ENCODE assay signal across 16 cellular contexts in the genomic region with DNA sequence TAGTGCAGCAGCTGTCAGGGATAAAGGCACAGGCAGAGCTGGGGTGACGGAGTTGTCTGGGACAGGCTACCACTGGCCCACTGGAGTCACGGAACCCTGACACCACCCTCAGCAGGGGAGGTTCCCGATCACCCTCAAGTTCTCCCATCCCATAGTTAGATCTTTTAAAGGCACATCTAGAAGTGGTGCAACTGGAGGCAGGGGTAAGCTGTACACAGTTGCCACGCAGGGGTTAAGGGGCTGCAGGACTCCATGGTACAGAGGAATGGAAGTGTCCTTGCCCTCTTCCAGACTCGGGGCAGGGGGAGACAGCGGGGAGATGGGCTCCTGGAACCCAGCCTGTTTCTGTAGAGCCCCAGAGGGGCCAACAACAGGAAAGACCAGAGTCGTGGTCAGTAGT. TPM values are rescaled to one million over a fixed set of nuclear protein-coding genes. Genes with fewer than 3 reads are reported as not detected.
DNase-seq lines count a peak whose midpoint lies in the region; ATAC-seq and TF ChIP-seq lines count a peak whose summit lies in the region.
"Had no signal": no experiment of that assay in that cellular context is flagged by ENCODE, and none has a peak within 500 bp of the region (broad histone marks: within the 10 kb centered on the region; RNA-seq: fewer than 3 reads in every experiment).

No MANE protein-coding gene starts in this region.

- peaks cover 48% of the 10 kb centered on the region for H3K36me3 ChIP-seq in CD8-positive, alpha-beta memory T cell (ENCODE audit: insufficient read depth, low read length)

- no peak overlapping the region for H3K27ac ChIP-seq in CD8-positive, alpha-beta memory T cell (ENCODE audit: low read depth, low read length)
- H3K27ac ChIP-seq: body of pancreas, esophagus squamous epithelium, psoas muscle, WERI-Rb-1 had no signal

- DNase-seq in CD8-positive, alpha-beta memory T cell = no peak
- DNase-seq in WTC11 (ENCODE audit: low spot score) (no peak), mesothelial cell of epicardium (ENCODE audit: low spot score in 2 of 2, unreplicated experiment in 2 of 2) (no peak), NCI-H1436 (lab: John Stamatoyannopoulos, UW) (no peak)
- DNase-seq in stimulated activated naive B cell treated with anti-CD40 and anti-IgM and Interleukin-4, amounts not matched to agents 10 μg/mL and 1 μg/mL and 100 μg/mL, for 72 hours = no peak
- DNase-seq in activated CD8-positive, alpha-beta memory T cell treated with anti-CD3 and anti-CD28 coated beads, Interleukin-2, amount 10 ng/mL, durations not matched to agents 7 days and 5 days = no peak
- no peak for DNase-seq in stimulated activated CD4-positive, alpha-beta T cell treated with anti-CD3 and anti-CD28 coated beads, Interleukin-15, amount 100 ng/mL, for 24 hours
- DNase-seq: activated gamma-delta T cell treated with Interleukin-2 at 50 U/mL for 16 hours; body of pancreas; effector memory CD4-positive, alpha-beta T cell; esophagus squamous epithelium; GOT3; NCI-H1417; psoas muscle; WERI-Rb-1 had no signal

- peaks cover 0 to 6% (median 0%) of the 10 kb centered on the region in 3 donors for H3K4me1 Mint-ChIP-seq in CD8-positive, alpha-beta memory T cell
- peaks cover 16% of the 10 kb centered on the region for H3K4me1 Mint-ChIP-seq in WTC11
- H3K4me1 Mint-ChIP-seq in mesothelial cell of epicardium = peaks cover 3% of the 10 kb centered on the region
- H3K4me1 Mint-ChIP-seq in stimulated activated naive B cell treated with anti-CD40 and anti-IgM and Interleukin-4, amounts not matched to agents 10 μg/mL and 1 μg/mL and 100 μg/mL, for 72 hours = peaks cover 0 to 4% of the 10 kb centered on the region in 2 donors
- no peaks in the 10 kb centered on the region for H3K4me1 Mint-ChIP-seq in activated CD8-positive, alpha-beta memory T cell treated with anti-CD3 and anti-CD28 coated beads, Interleukin-2, amount 10 ng/mL, durations not matched to agents 7 days and 5 days

- CTCF ChIA-PET in CD8-positive, alpha-beta memory T cell (lab: Charles Lee) = no interaction called here
- CTCF ChIA-PET in WTC11 (lab: Charles Lee) = no interaction called here
- CTCF ChIA-PET in activated CD8-positive, alpha-beta memory T cell treated with anti-CD3 and anti-CD28 coated beads, Interleukin-2, amount 10 ng/mL, durations not matched to agents 7 days and 5 days (lab: Charles Lee) = no interaction called here

- H3K27me3 ChIP-seq in CD8-positive, alpha-beta memory T cell (ENCODE audit: insufficient read depth, low read length, poor library complexity, severe bottlenecking) = no peaks in the 10 kb centered on the region
- H3K27me3 ChIP-seq: body of pancreas, esophagus squamous epithelium had no signal

- H3K27ac Mint-ChIP-seq in CD8-positive, alpha-beta memory T cell = peak overlapping the region in 6 of 8 donors; percentile 7 to 90 (median 55)
- peak overlapping the region; percentile 56; the same call in 1 of the 2 replicates for H3K27ac Mint-ChIP-seq in WTC11
- H3K27ac Mint-ChIP-seq in mesothelial cell of epicardium = peak overlapping the region; percentile 75
- peak overlapping the region; percentile 44 for H3K27ac Mint-ChIP-seq in stimulated activated naive B cell treated with anti-CD40 and anti-IgM and Interleukin-4, amounts not matched to agents 10 μg/mL and 1 μg/mL and 100 μg/mL, for 72 hours
- H3K27ac Mint-ChIP-seq in activated CD8-positive, alpha-beta memory T cell treated with anti-CD3 and anti-CD28 coated beads, Interleukin-2, amount 10 ng/mL, durations not matched to agents 7 days and 5 days = no peak overlapping the region

- no peak overlapping the region for H3K4me3 Mint-ChIP-seq in CD8-positive, alpha-beta memory T cell
- H3K4me3 Mint-ChIP-seq in WTC11 = no peak overlapping the region
- no peak overlapping the region for H3K4me3 Mint-ChIP-seq in mesothelial cell of epicardium
- H3K4me3 Mint-ChIP-seq in stimulated activated naive B cell treated with anti-CD40 and anti-IgM and Interleukin-4, amounts not matched to agents 10 μg/mL and 1 μg/mL and 100 μg/mL, for 72 hours = no peak overlapping the region
- no peak overlapping the region for H3K4me3 Mint-ChIP-seq in activated CD8-positive, alpha-beta memory T cell treated with anti-CD3 and anti-CD28 coated beads, Interleukin-2, amount 10 ng/mL, durations not matched to agents 7 days and 5 days

- no peak overlapping the region for H3K4me3 ChIP-seq in CD8-positive, alpha-beta memory T cell (ENCODE audit: low read length)
- H3K4me3 ChIP-seq: body of pancreas, esophagus squamous epithelium, psoas muscle had no signal

- H3K36me3 Mint-ChIP-seq in CD8-positive, alpha-beta memory T cell = peaks cover 7 to 69% (median 10%) of the 10 kb centered on the region in 3 donors
- peaks cover 50% of the 10 kb centered on the region for H3K36me3 Mint-ChIP-seq in WTC11
- peaks cover 38% of the 10 kb centered on the region for H3K36me3 Mint-ChIP-seq in mesothelial cell of epicardium
- peaks cover 35 to 45% of the 10 kb centered on the region in 2 donors for H3K36me3 Mint-ChIP-seq in stimulated activated naive B cell treated with anti-CD40 and anti-IgM and Interleukin-4, amounts not matched to agents 10 μg/mL and 1 μg/mL and 100 μg/mL, for 72 hours
- H3K36me3 Mint-ChIP-seq in activated CD8-positive, alpha-beta memory T cell treated with anti-CD3 and anti-CD28 coated beads, Interleukin-2, amount 10 ng/mL, durations not matched to agents 7 days and 5 days = peaks cover 38% of the 10 kb centered on the region

- no peaks in the 10 kb centered on the region for H3K4me1 ChIP-seq in CD8-positive, alpha-beta memory T cell (ENCODE audit: insufficient read depth, low read length)
- H3K4me1 ChIP-seq: body of pancreas, psoas muscle had no signal

- POLR2A ChIA-PET in CD8-positive, alpha-beta memory T cell (lab: Charles Lee) = no interaction called here
- POLR2A ChIA-PET in WTC11 (lab: Charles Lee) = no interaction called here

- TF ChIP-seq CTCF in WTC11 (IDR thresholded peaks at IDR 0.05) (no peak), mesothelial cell of epicardium (IDR thresholded peaks at IDR 0.05; ENCODE audit: unreplicated experiment) (no peak)

- no peaks in the 10 kb centered on the region for H3K9me3 ChIP-seq in CD8-positive, alpha-beta memory T cell (ENCODE audit: low read length)
- H3K9me3 ChIP-seq: body of pancreas, esophagus squamous epithelium, psoas muscle had no signal

- ATAC-seq in WTC11 = no peak
- ATAC-seq in stimulated activated naive B cell treated with anti-CD40 and anti-IgM and Interleukin-4, amounts not matched to agents 10 μg/mL and 1 μg/mL and 100 μg/mL, for 72 hours (replicated peaks) = no peak
- ATAC-seq in activated CD8-positive, alpha-beta memory T cell treated with anti-CD3 and anti-CD28 coated beads, Interleukin-2, amount 10 ng/mL, durations not matched to agents 7 days and 5 days = no peak
- ATAC-seq: body of pancreas, psoas muscle, Right ventricle myocardium inferior had no signal

- no peaks in the 10 kb centered on the region for H3K9me3 Mint-ChIP-seq in CD8-positive, alpha-beta memory T cell
- H3K9me3 Mint-ChIP-seq in WTC11 (no peaks in the 10 kb centered on the region), mesothelial cell of epicardium (no peaks in the 10 kb centered on the region)
- no peaks in the 10 kb centered on the region for H3K9me3 Mint-ChIP-seq in stimulated activated naive B cell treated with anti-CD40 and anti-IgM and Interleukin-4, amounts not matched to agents 10 μg/mL and 1 μg/mL and 100 μg/mL, for 72 hours
- no peaks in the 10 kb centered on the region for H3K9me3 Mint-ChIP-seq in activated CD8-positive, alpha-beta memory T cell treated with anti-CD3 and anti-CD28 coated beads, Interleukin-2, amount 10 ng/mL, durations not matched to agents 7 days and 5 days (ENCODE audit: low read depth)

- no peaks in the 10 kb centered on the region for H3K27me3 Mint-ChIP-seq in CD8-positive, alpha-beta memory T cell
- H3K27me3 Mint-ChIP-seq in WTC11 (ENCODE audit: low read depth) (no peaks in the 10 kb centered on the region), mesothelial cell of epicardium (ENCODE audit: low read depth) (no peaks in the 10 kb centered on the region)
- H3K27me3 Mint-ChIP-seq in stimulated activated naive B cell treated with anti-CD40 and anti-IgM and Interleukin-4, amounts not matched to agents 10 μg/mL and 1 μg/mL and 100 μg/mL, for 72 hours = no peaks in the 10 kb centered on the region
- H3K27me3 Mint-ChIP-seq in activated CD8-positive, alpha-beta memory T cell treated with anti-CD3 and anti-CD28 coated beads, Interleukin-2, amount 10 ng/mL, durations not matched to agents 7 days and 5 days = no peaks in the 10 kb centered on the region

TF ChIP-seq in WTC11, 78 proteins besides CTCF, POLR2A, EP300 and RAD21 (continues in another document):
- TF ChIP-seq FOXJ3 (CRISPR knock-in tag; IDR thresholded peaks at IDR 0.05; ENCODE audit: borderline replicate concordance) (no peak), SP1 (CRISPR knock-in tag; conservative IDR thresholded peaks at IDR 0.05) (no peak), CBFB (CRISPR knock-in tag; IDR thresholded peaks at IDR 0.05; ENCODE audit: low read depth) (no peak), MYBL2 (CRISPR knock-in tag; IDR thresholded peaks at IDR 0.05) (no peak)
- TF ChIP-seq, protein P1, sequence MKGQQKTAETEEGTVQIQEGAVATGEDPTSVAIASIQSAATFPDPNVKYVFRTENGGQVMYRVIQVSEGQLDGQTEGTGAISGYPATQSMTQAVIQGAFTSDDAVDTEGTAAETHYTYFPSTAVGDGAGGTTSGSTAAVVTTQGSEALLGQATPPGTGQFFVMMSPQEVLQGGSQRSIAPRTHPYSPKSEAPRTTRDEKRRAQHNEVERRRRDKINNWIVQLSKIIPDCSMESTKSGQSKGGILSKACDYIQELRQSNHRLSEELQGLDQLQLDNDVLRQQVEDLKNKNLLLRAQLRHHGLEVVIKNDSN (CRISPR knock-in tag; IDR thresholded peaks at IDR 0.05) = no peak

RNA-seq across cellular contexts. Expression of a gene that starts 13.3 kb away (rescaled TPM):
- total RNA-seq in CD8-positive, alpha-beta memory T cell = 10 to 100 TPM; 46.2 to 47.8 TPM
- 11.0 TPM for polyA plus RNA-seq in CD8-positive, alpha-beta memory T cell
- total RNA-seq in WTC11 (2021) (12.8 to 22.6 TPM (median 14.9 TPM) in 3 replicates), mesothelial cell of epicardium (33.2 to 33.4 TPM (median 33.2 TPM) in 3 replicates)
- 10 to 100 TPM; 49.9 to 53.3 TPM for total RNA-seq in activated CD8-positive, alpha-beta memory T cell treated with anti-CD3 and anti-CD28 coated beads, Interleukin-2, amount 10 ng/mL, durations not matched to agents 7 days and 5 days

RNA-seq across cellular contexts. Expression of a gene that starts 51.5 kb away (rescaled TPM):
- 10 to 100 TPM; 39.8 to 40.6 TPM for total RNA-seq in CD8-positive, alpha-beta memory T cell
- 0.55 TPM for polyA plus RNA-seq in CD8-positive, alpha-beta memory T cell
- 33.6 to 45.2 TPM (median 34.0 TPM) in 3 replicates for total RNA-seq in WTC11 (2021)
- total RNA-seq in mesothelial cell of epicardium = 4.4 to 4.7 TPM (median 4.5 TPM) in 3 replicates
- 10 to 100 TPM; 40.5 to 42.2 TPM for total RNA-seq in activated CD8-positive, alpha-beta memory T cell treated with anti-CD3 and anti-CD28 coated beads, Interleukin-2, amount 10 ng/mL, durations not matched to agents 7 days and 5 days

RNA-seq across cellular contexts. Expression of a gene that starts 51.7 kb away (rescaled TPM):
- total RNA-seq in CD8-positive, alpha-beta memory T cell = 100 to 1,000 TPM; 123 to 126 TPM
- polyA plus RNA-seq in CD8-positive, alpha-beta memory T cell = 46.4 TPM
- 59.6 to 62.4 TPM (median 59.7 TPM) in 3 replicates for total RNA-seq in WTC11 (2021)
- total RNA-seq in mesothelial cell of epicardium = 54.9 to 55.9 TPM (median 55.6 TPM) in 3 replicates
- 10 to 100 TPM; 87.0 to 97.4 TPM for total RNA-seq in activated CD8-positive, alpha-beta memory T cell treated with anti-CD3 and anti-CD28 coated beads, Interleukin-2, amount 10 ng/mL, durations not matched to agents 7 days and 5 days
